Comparison of ENCODE assay signal across 8 cellular contexts in the genomic region with DNA sequence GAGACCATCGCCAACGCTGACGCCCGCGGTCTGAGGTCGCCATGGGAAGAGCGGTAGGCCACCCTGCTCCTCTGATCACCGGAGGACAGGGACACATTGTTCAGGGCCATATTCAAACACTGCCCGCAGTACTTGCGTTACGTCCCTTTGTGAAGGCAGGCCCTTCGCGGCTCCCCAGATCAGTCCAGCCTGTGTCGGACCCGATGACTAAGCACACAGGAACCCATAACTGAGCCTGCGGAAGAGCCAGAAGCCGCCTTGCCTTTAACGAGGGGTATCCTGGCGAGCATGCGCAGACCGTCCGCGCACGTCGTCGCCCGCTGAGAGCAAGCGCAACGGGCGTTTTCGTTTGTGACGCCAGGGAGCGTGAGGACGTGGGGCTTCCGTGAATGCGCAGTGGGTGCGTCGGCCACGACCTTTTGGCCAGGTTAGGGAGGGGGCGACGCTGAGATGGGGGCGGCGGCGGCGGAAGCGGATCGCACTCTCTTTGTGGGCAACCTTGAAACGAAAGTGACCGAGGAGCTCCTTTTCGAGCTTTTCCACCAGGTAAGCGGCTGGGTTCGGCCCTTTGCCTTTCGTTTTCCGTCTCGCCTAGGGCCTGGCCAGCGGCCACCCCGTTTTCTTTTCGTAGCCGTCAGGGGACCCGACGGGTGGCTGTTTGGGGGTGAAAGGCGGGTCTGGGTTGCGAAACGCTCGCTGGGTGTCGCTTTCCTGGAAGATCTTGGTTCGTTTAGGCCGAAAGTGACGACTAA. TPM values are rescaled to one million over a fixed set of nuclear protein-coding genes. Genes with fewer than 3 reads are reported as not detected.
DNase-seq lines count a peak whose midpoint lies in the region; ATAC-seq and FAIRE-seq lines count a peak whose summit lies in the region.

A gene with protein sequence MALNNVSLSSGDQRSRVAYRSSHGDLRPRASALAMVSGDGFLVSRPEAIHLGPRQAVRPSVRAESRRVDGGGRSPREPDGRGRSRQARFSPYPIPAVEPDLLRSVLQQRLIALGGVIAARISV (minus strand): TSS at position 290 of the 752 bp plus-strand sequence. CDS start 180 bp downstream, at position 110.
A gene with protein sequence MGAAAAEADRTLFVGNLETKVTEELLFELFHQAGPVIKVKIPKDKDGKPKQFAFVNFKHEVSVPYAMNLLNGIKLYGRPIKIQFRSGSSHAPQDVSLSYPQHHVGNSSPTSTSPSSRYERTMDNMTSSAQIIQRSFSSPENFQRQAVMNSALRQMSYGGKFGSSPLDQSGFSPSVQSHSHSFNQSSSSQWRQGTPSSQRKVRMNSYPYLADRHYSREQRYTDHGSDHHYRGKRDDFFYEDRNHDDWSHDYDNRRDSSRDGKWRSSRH (plus strand): TSS at position 445 of the 752 bp plus-strand sequence. CDS start 6 bp downstream, at position 451.

- peak within 1 kb of the TSS; percentile 97 for H3K27ac ChIP-seq in BLaER1

- H3K4me3 ChIP-seq in BLaER1 = peak within 1 kb of the TSS; percentile 88

- peak; percentile 92 for ATAC-seq in HG03457 (IDR thresholded peaks at IDR 0.05; ENCODE audit: unreplicated experiment)

- peak within 1 kb of the TSS; percentile 97 for H3K9ac ChIP-seq in BLaER1

- peaks cover 35% of the 10 kb centered on the region for H3K4me1 ChIP-seq in BLaER1

- peaks cover 2% of the 10 kb centered on the region for H3K27me3 Mint-ChIP-seq in activated CD4-positive, alpha-beta T cell treated with anti-CD3 and anti-CD28 coated beads, Interleukin-2, amount 10 ng/mL, durations not matched to agents 24 days and 14 days

- H3K27me3 ChIP-seq in BLaER1 = no peaks in the 10 kb centered on the region

- peaks cover 29% of the 10 kb centered on the region for H3K36me3 ChIP-seq in BLaER1

- peaks cover 36% of the 10 kb centered on the region for H4K20me1 ChIP-seq in BLaER1

- peak; percentile 100 for FAIRE-seq in GM19239 (lab: Jason Lieb, UNC)

- peak; percentile 78 for DNase-seq in GM19239 (ENCODE audit: insufficient read length, low spot score)
- peak; percentile 73 for DNase-seq in NCI-H524 treated with DMSO at 0.1 percent for 48 hours (lab: John Stamatoyannopoulos, UW)
- peak; percentile 99 for DNase-seq in activated CD4-positive, alpha-beta T cell treated with anti-CD3 and anti-CD28 coated beads, Interleukin-2, amount 10 ng/mL, durations not matched to agents 24 days and 14 days
- peak; percentile 53 for DNase-seq in cortex of kidney (lab: John Stamatoyannopoulos, UW)
- DNase-seq in left kidney (ENCODE audit: low read depth, low spot score) = peak; percentile 99
- DNase-seq in stimulated activated CD4-positive, alpha-beta T cell treated with anti-CD3 and anti-CD28 coated beads, Interleukin-2, amount 100 ng/mL, for 24 hours = peak; percentile 97

- peaks cover 5% of the 10 kb centered on the region for H3K9me3 Mint-ChIP-seq in activated CD4-positive, alpha-beta T cell treated with anti-CD3 and anti-CD28 coated beads, Interleukin-2, amount 10 ng/mL, durations not matched to agents 24 days and 14 days

- intact Hi-C loops in activated CD4-positive, alpha-beta T cell treated with anti-CD3 and anti-CD28 coated beads, Interleukin-2, amount 10 ng/mL, durations not matched to agents 24 days and 14 days (cut with micrococcal nuclease) = loop anchor here (1.0 kb wide), 2 partner anchors 39 to 525 kb away; a partner anchor contains a TSS

- H3K36me3 Mint-ChIP-seq in activated CD4-positive, alpha-beta T cell treated with anti-CD3 and anti-CD28 coated beads, Interleukin-2, amount 10 ng/mL, durations not matched to agents 24 days and 14 days (ENCODE audit: low read depth) = peaks cover 38% of the 10 kb centered on the region

- peak within 1 kb of the TSS; percentile 92 for H3K4me3 Mint-ChIP-seq in activated CD4-positive, alpha-beta T cell treated with anti-CD3 and anti-CD28 coated beads, Interleukin-2, amount 10 ng/mL, durations not matched to agents 24 days and 14 days

- peak within 1 kb of the TSS; percentile 99 for H3K27ac Mint-ChIP-seq in activated CD4-positive, alpha-beta T cell treated with anti-CD3 and anti-CD28 coated beads, Interleukin-2, amount 10 ng/mL, durations not matched to agents 24 days and 14 days

- H3K4me1 Mint-ChIP-seq in activated CD4-positive, alpha-beta T cell treated with anti-CD3 and anti-CD28 coated beads, Interleukin-2, amount 10 ng/mL, durations not matched to agents 24 days and 14 days = peaks cover 39% of the 10 kb centered on the region

- H3K4me2 ChIP-seq in BLaER1 = peak within 1 kb of the TSS; percentile 86

- H3K9me3 ChIP-seq in BLaER1 = no peaks in the 10 kb centered on the region

RNA-seq across cellular contexts. Expression of the first gene that starts in this region (rescaled TPM):
- total RNA-seq in activated CD4-positive, alpha-beta T cell treated with anti-CD3 and anti-CD28 coated beads, Interleukin-2, amount 10 ng/mL, durations not matched to agents 24 days and 14 days = 6.4 and 6.8 TPM in 2 replicates

RNA-seq across cellular contexts. Expression of the second gene that starts in this region (rescaled TPM):
- 40.1 and 42.5 TPM in 2 replicates for total RNA-seq in activated CD4-positive, alpha-beta T cell treated with anti-CD3 and anti-CD28 coated beads, Interleukin-2, amount 10 ng/mL, durations not matched to agents 24 days and 14 days

Comparison
In these comparisons a context has a peak if more than half of its experiments do, and no peak if none do; other contexts are left out.
1. Peak in every context shown above with its lines: DNase-seq, ATAC-seq, H3K4me3 ChIP-seq and H3K27ac ChIP-seq.